23 cellular contexts compared by ENCODE assay signal in genomic region chr18:54169710-54170403, GRCh38. TPM values are rescaled to one million over a fixed set of nuclear protein-coding genes. Genes with fewer than 3 reads are reported as not detected.
DNase-seq lines count a peak whose midpoint lies in the region; ATAC-seq, FAIRE-seq and TF ChIP-seq lines count a peak whose summit lies in the region.
"Had no signal": no experiment of that assay in that cellular context is flagged by ENCODE, and none has a peak within 500 bp of the region (broad histone marks: within the 10 kb centered on the region; RNA-seq: fewer than 3 reads in every experiment).

No MANE protein-coding gene starts in this region.

- H3K36me3 Mint-ChIP-seq in stimulated activated effector memory CD8-positive, alpha-beta T cell treated with anti-CD3 and anti-CD28 coated beads, Interleukin-12 subunit alpha, Interleukin-12 subunit beta, amount 100 ng/mL, for 72 hours: peaks cover 73% of the 10 kb centered on the region

- H3K9me3 ChIP-seq in right atrium auricular region: no peaks in the 10 kb centered on the region
- no peaks in the 10 kb centered on the region for H3K9me3 ChIP-seq in Karpas-422 (ENCODE audit: low read length)

- H3K9ac ChIP-seq in Karpas-422 (ENCODE audit: low read length): no peak overlapping the region

- DNase-seq in left ventricle myocardium superior (no peak), right atrium auricular region (ENCODE audit: low spot score) (no peak), Karpas-422 (no peak), bronchial epithelial cell (ENCODE audit: low read depth) (no peak), UCSD-AML1 (lab: John Stamatoyannopoulos, UW; ENCODE audit: unreplicated experiment) (no peak)
- no peak for DNase-seq in stimulated activated effector memory CD8-positive, alpha-beta T cell treated with anti-CD3 and anti-CD28 coated beads, Interleukin-12 subunit alpha, Interleukin-12 subunit beta, amount 100 ng/mL, for 72 hours (ENCODE audit: low spot score in 2 of 2)
- DNase-seq: CD8-positive, alpha-beta T cell; DMS79 treated with DMSO at 0.1 percent for 48 hours; GF-D8; KG1; MM.1S; NCI-H1694; NCI-H2081; NCI-H2227 treated with DMSO at 0.1 percent for 48 hours; NCI-H510A; NCI-H69; SHP77 had no signal

- H2AFZ ChIP-seq in Karpas-422 (ENCODE audit: low read length): no peak overlapping the region

- no peak overlapping the region for H3K4me2 ChIP-seq in Karpas-422 (ENCODE audit: low read depth, low read length, poor library complexity, severe bottlenecking)

- H3K4me1 ChIP-seq in right atrium auricular region: peaks cover 0 to 30% of the 10 kb centered on the region in 2 donors
- peaks cover 41% of the 10 kb centered on the region for H3K4me1 ChIP-seq in Karpas-422 (ENCODE audit: low read length)

- H3K79me2 ChIP-seq in Karpas-422 (ENCODE audit: low read length): peaks cover 93% of the 10 kb centered on the region

- no peak overlapping the region for H3K27ac ChIP-seq in right atrium auricular region
- H3K27ac ChIP-seq in Karpas-422 (ENCODE audit: low read length): 0 out of 2 replicates have a peak overlapping the region, but pooled peaks have one; percentile 10
- H3K27ac ChIP-seq: C4-2B, RWPE1 had no signal

- H3K36me3 ChIP-seq in right atrium auricular region: peaks cover 11% of the 10 kb centered on the region
- peaks cover 37% of the 10 kb centered on the region for H3K36me3 ChIP-seq in Karpas-422 (ENCODE audit: insufficient read depth, low read length)
- peaks cover 9% of the 10 kb centered on the region for H3K36me3 ChIP-seq in bronchial epithelial cell (ENCODE audit: control insufficient read depth, insufficient read depth, low read length)

- peaks cover 39% of the 10 kb centered on the region for H3K4me1 Mint-ChIP-seq in stimulated activated effector memory CD8-positive, alpha-beta T cell treated with anti-CD3 and anti-CD28 coated beads, Interleukin-12 subunit alpha, Interleukin-12 subunit beta, amount 100 ng/mL, for 72 hours

- ATAC-seq in left ventricle myocardium superior (peak; percentile 35), GM18868 (IDR thresholded peaks at IDR 0.05; ENCODE audit: unreplicated experiment) (no peak)
- ATAC-seq in stimulated activated effector memory CD8-positive, alpha-beta T cell treated with anti-CD3 and anti-CD28 coated beads, Interleukin-12 subunit alpha, Interleukin-12 subunit beta, amount 100 ng/mL, for 72 hours: no peak
- ATAC-seq: CD8-positive, alpha-beta T cell had no signal

- H3K9me2 ChIP-seq in Karpas-422 (replicated peaks; ENCODE audit: insufficient read depth, low read length): no peaks in the 10 kb centered on the region

- H4K20me1 ChIP-seq in Karpas-422 (ENCODE audit: insufficient read depth, low read depth, low read length): 0 out of 2 replicates have a peak, but pooled peaks cover 5% of the 10 kb centered on the region

- TF ChIP-seq CTCF in right atrium auricular region (IDR thresholded peaks at IDR 0.05) (no peak), bronchial epithelial cell (IDR thresholded peaks at IDR 0.05; ENCODE audit: insufficient read depth, low read length, severe bottlenecking) (no peak)

- no peaks in the 10 kb centered on the region for H3K9me3 Mint-ChIP-seq in stimulated activated effector memory CD8-positive, alpha-beta T cell treated with anti-CD3 and anti-CD28 coated beads, Interleukin-12 subunit alpha, Interleukin-12 subunit beta, amount 100 ng/mL, for 72 hours
- H3K9me3 Mint-ChIP-seq: CD8-positive, alpha-beta T cell had no signal

- no peak overlapping the region for H3K4me3 Mint-ChIP-seq in stimulated activated effector memory CD8-positive, alpha-beta T cell treated with anti-CD3 and anti-CD28 coated beads, Interleukin-12 subunit alpha, Interleukin-12 subunit beta, amount 100 ng/mL, for 72 hours
- H3K4me3 Mint-ChIP-seq: B cell; CD8-positive, alpha-beta T cell had no signal

- H3K27ac Mint-ChIP-seq in stimulated activated effector memory CD8-positive, alpha-beta T cell treated with anti-CD3 and anti-CD28 coated beads, Interleukin-12 subunit alpha, Interleukin-12 subunit beta, amount 100 ng/mL, for 72 hours: peak overlapping the region; percentile 18
- H3K27ac Mint-ChIP-seq: B cell; CD8-positive, alpha-beta T cell had no signal

- H3K4me3 ChIP-seq in right atrium auricular region (no peak overlapping the region), Karpas-422 (ENCODE audit: low read length) (no peak overlapping the region), bronchial epithelial cell (ENCODE audit: low read depth, low read length) (no peak overlapping the region)

- H3K27me3 ChIP-seq in right atrium auricular region: no peaks in the 10 kb centered on the region
- no peaks in the 10 kb centered on the region for H3K27me3 ChIP-seq in Karpas-422 (ENCODE audit: low read length)
- no peaks in the 10 kb centered on the region for H3K27me3 ChIP-seq in bronchial epithelial cell (ENCODE audit: control insufficient read depth, insufficient read depth, low read length)

- intact Hi-C loops in left ventricle myocardium superior (cut with micrococcal nuclease): loop anchor here (10.0 kb wide), 1 partner anchor 105 kb away; no protein-coding TSS in a partner anchor

- FAIRE-seq in bronchial epithelial cell (lab: Jason Lieb, UNC): peak; percentile 36
- FAIRE-seq: GM12891, H1 had no signal

RNA-seq across cellular contexts. Expression of gene MBD2, which starts 54.6 kb away (rescaled TPM):
- total RNA-seq in left ventricle myocardium superior (46.3 TPM), right atrium auricular region (10 to 100 TPM; 24.3 to 32.0 TPM), bronchial epithelial cell (36.3 and 58.4 TPM in 2 replicates)
- 53.5 and 61.3 TPM in 2 replicates for total RNA-seq in Karpas-422 (2014; rRNA removed; shearing (Covaris generic); ENCODE audit: low replicate concordance)
